1 cellular context compared by ENCODE assay signal in genomic region chr17:36001862-36002603, GRCh38.
TF ChIP-seq lines count a peak whose summit lies in the region.

No MANE protein-coding gene starts in this region.

TF ChIP-seq in HepG2, 621 proteins besides CTCF, POLR2A, EP300 and RAD21 (continued from another document and continues in another):
- TF ChIP-seq ZNF687 (CRISPR knock-in tag; IDR thresholded peaks at IDR 0.05) (no peak), ZNF230 (CRISPR knock-in tag; IDR thresholded peaks at IDR 0.05) (0 out of 2 replicates have a peak, but pooled peaks have one; percentile 30), ZNF816 (CRISPR knock-in tag; IDR thresholded peaks at IDR 0.05; ENCODE audit: borderline replicate concordance) (0 out of 2 replicates have a peak, but pooled peaks have one; percentile 59), THRA (CRISPR knock-in tag; IDR thresholded peaks at IDR 0.05; ENCODE audit: borderline replicate concordance) (peak; percentile 81; the same call in 1 of the 2 replicates), ZNF674 (CRISPR knock-in tag; IDR thresholded peaks at IDR 0.05; ENCODE audit: low read depth) (no peak), ZNF556 (CRISPR knock-in tag; IDR thresholded peaks at IDR 0.05; ENCODE audit: borderline replicate concordance) (no peak), ZNF552 (CRISPR knock-in tag; IDR thresholded peaks at IDR 0.05; ENCODE audit: borderline replicate concordance) (no peak), ZNF225 (CRISPR knock-in tag; IDR thresholded peaks at IDR 0.05) (no peak), TBX3 (IDR thresholded peaks at IDR 0.05; ENCODE audit: borderline replicate concordance) (no peak), ZNF34 (CRISPR knock-in tag; IDR thresholded peaks at IDR 0.05; ENCODE audit: borderline replicate concordance) (no peak), ZNF646 (CRISPR knock-in tag; IDR thresholded peaks at IDR 0.05) (no peak), MED1 (CRISPR knock-in tag; IDR thresholded peaks at IDR 0.05) (peak; percentile 65; the same call in 1 of the 2 replicates), THAP9 (CRISPR knock-in tag; IDR thresholded peaks at IDR 0.05; ENCODE audit: borderline replicate concordance) (no peak), ZNF678 (CRISPR knock-in tag; IDR thresholded peaks at IDR 0.05) (no peak), TBX2 (CRISPR knock-in tag; IDR thresholded peaks at IDR 0.05; ENCODE audit: borderline replicate concordance) (no peak), ZBED4 (CRISPR knock-in tag; IDR thresholded peaks at IDR 0.05; ENCODE audit: borderline replicate concordance) (no peak), RERE (CRISPR knock-in tag; IDR thresholded peaks at IDR 0.05; ENCODE audit: low read depth) (no peak), HOXA9 (CRISPR knock-in tag; IDR thresholded peaks at IDR 0.05; ENCODE audit: borderline replicate concordance) (no peak), ZZZ3 (CRISPR knock-in tag; IDR thresholded peaks at IDR 0.05; ENCODE audit: borderline replicate concordance) (no peak), HMG20A (CRISPR knock-in tag; IDR thresholded peaks at IDR 0.05; ENCODE audit: borderline replicate concordance) (no peak), ARHGAP35 (CRISPR knock-in tag; IDR thresholded peaks at IDR 0.05; ENCODE audit: borderline replicate concordance) (no peak), RFX5 (IDR thresholded peaks at IDR 0.05; ENCODE audit: low read depth, low read length) (peak; percentile 76), ZBTB25 (CRISPR knock-in tag; IDR thresholded peaks at IDR 0.05) (no peak; the same call in 1 of the 2 replicates)
